15 cellular contexts compared by ENCODE assay signal in genomic region chr7:77419102-77419501, GRCh38.
"Had no signal": no experiment of that assay in that cellular context is flagged by ENCODE, and none has a peak within 500 bp of the region (broad histone marks: within the 10 kb centered on the region; RNA-seq: fewer than 3 reads in every experiment).

No MANE protein-coding gene starts in this region.

- H2AFZ ChIP-seq: neural progenitor cell had no signal

- H3K4me2 ChIP-seq: neural progenitor cell, SK-N-SH had no signal

- H3K9me3 Mint-ChIP-seq: activated naive CD4-positive, alpha-beta T cell treated with anti-CD3 and anti-CD28 coated beads for 36 hours had no signal

- ATAC-seq: left lung, psoas muscle, right cardiac atrium, upper lobe of right lung had no signal

- H3K27ac ChIP-seq: left lung, neural progenitor cell, psoas muscle, skin epidermis, upper lobe of right lung had no signal

- H3K36me3 ChIP-seq: left lung, neural progenitor cell, upper lobe of right lung had no signal

- H3K4me3 Mint-ChIP-seq: activated naive CD4-positive, alpha-beta T cell treated with anti-CD3 and anti-CD28 coated beads for 36 hours; neural progenitor cell had no signal

- DNase-seq: activated CD4-positive, alpha-beta T cell treated with anti-CD3 and anti-CD28 coated beads, Interleukin-2, amount 50 U/mL, for 1 hour; activated naive CD4-positive, alpha-beta T cell treated with anti-CD3 and anti-CD28 coated beads for 36 hours; activated T-cell treated with anti-CD3 and anti-CD28 coated beads for 4 hours; effector CD4-positive, alpha-beta T cell; left lung; mammary epithelial cell; psoas muscle; right cardiac atrium; SK-N-SH; stimulated activated CD4-positive, alpha-beta T cell treated with anti-CD3 and anti-CD28 coated beads, Interleukin-15, amount 100 ng/mL, for 24 hours; stimulated activated CD4-positive, alpha-beta T cell treated with anti-CD3 and anti-CD28 coated beads, Interleukin-2, amount 100 ng/mL, for 48 hours; T-helper 1 cell; upper lobe of right lung had no signal

- H3K27me3 ChIP-seq: left lung, upper lobe of right lung had no signal

- H3K4me3 ChIP-seq: left lung, neural progenitor cell, psoas muscle, skin epidermis, upper lobe of right lung had no signal

- H3K27ac Mint-ChIP-seq: activated naive CD4-positive, alpha-beta T cell treated with anti-CD3 and anti-CD28 coated beads for 36 hours; neural progenitor cell had no signal

- H3K9me2 ChIP-seq: SK-N-SH had no signal
